In genomic region chr2:174465327-174465726, GRCh38 we compare ENCODE assay signal across 17 cellular contexts. TPM values are rescaled to one million over a fixed set of nuclear protein-coding genes. Genes with fewer than 3 reads are reported as not detected.
DNase-seq lines count a peak whose midpoint lies in the region; ATAC-seq and TF ChIP-seq lines count a peak whose summit lies in the region.
"Had no signal": no experiment of that assay in that cellular context is flagged by ENCODE, and none has a peak within 500 bp of the region (broad histone marks: within the 10 kb centered on the region; RNA-seq: fewer than 3 reads in every experiment).

No MANE protein-coding gene starts in this region.

- DNase-seq in NCI-H146 (lab: John Stamatoyannopoulos, UW) (peak; percentile 30), NCI-H146 treated with DMSO at 0.1 percent for 48 hours (lab: John Stamatoyannopoulos, UW; ENCODE audit: unreplicated experiment) (no peak), LNCaP clone FGC (ENCODE audit: low read depth) (no peak), choroid plexus epithelial cell (ENCODE audit: low read depth) (peak; percentile 15), midbrain (lab: John Stamatoyannopoulos, UW) (peak; percentile 1), occipital lobe (lab: John Stamatoyannopoulos, UW) (no peak), COLO668 (lab: John Stamatoyannopoulos, UW; ENCODE audit: unreplicated experiment) (no peak)
- DNase-seq: activated CD4-positive, alpha-beta T cell treated with anti-CD3 and anti-CD28 coated beads, Interleukin-2, amount 10 ng/mL, durations not matched to agents 24 days and 14 days; DMS79 treated with DMSO at 0.1 percent for 48 hours; IMR-90; NCI-H1694; NK-92 treated with Interleukin-12 subunit alpha and Interleukin-12 subunit beta, amount 100 ng/mL, for 24 hours; pancreas; transverse colon had no signal

- TF ChIP-seq CTCF in LNCaP clone FGC (IDR thresholded peaks at IDR 0.05; ENCODE audit: control insufficient read depth, extremely low read depth, insufficient read depth) (peak; percentile 15; the same call in 1 of the 2 replicates), choroid plexus epithelial cell (conservative IDR thresholded peaks at IDR 0.05; ENCODE audit: low read depth, low read length) (no peak)

- ATAC-seq in GM18511 (IDR thresholded peaks at IDR 0.05; ENCODE audit: unreplicated experiment) = no peak
- ATAC-seq: pancreas had no signal

- no peak overlapping the region for H3K4me3 ChIP-seq in LNCaP clone FGC (ENCODE audit: low read depth, low read length)
- H3K4me3 ChIP-seq in choroid plexus epithelial cell (ENCODE audit: low read depth, low read length) = no peak overlapping the region
- H3K4me3 ChIP-seq: HAP-1, heart left ventricle, pancreas, transverse colon had no signal

RNA-seq across cellular contexts. Expression of gene GPR155, which starts 21.5 kb away (rescaled TPM):
- total RNA-seq in occipital lobe = 15.6 TPM

Comparison
In these comparisons a context has a peak if more than half of its experiments do, and no peak if none do; other contexts are left out.
1. DNase-seq: peak in NCI-H146 (single experiment), choroid plexus epithelial cell (single experiment) and midbrain (single experiment); none in NCI-H146 treated with DMSO at 0.1 percent for 48 hours (single experiment), LNCaP clone FGC (single experiment), occipital lobe (single experiment) and COLO668 (single experiment).